In the genomic region with DNA sequence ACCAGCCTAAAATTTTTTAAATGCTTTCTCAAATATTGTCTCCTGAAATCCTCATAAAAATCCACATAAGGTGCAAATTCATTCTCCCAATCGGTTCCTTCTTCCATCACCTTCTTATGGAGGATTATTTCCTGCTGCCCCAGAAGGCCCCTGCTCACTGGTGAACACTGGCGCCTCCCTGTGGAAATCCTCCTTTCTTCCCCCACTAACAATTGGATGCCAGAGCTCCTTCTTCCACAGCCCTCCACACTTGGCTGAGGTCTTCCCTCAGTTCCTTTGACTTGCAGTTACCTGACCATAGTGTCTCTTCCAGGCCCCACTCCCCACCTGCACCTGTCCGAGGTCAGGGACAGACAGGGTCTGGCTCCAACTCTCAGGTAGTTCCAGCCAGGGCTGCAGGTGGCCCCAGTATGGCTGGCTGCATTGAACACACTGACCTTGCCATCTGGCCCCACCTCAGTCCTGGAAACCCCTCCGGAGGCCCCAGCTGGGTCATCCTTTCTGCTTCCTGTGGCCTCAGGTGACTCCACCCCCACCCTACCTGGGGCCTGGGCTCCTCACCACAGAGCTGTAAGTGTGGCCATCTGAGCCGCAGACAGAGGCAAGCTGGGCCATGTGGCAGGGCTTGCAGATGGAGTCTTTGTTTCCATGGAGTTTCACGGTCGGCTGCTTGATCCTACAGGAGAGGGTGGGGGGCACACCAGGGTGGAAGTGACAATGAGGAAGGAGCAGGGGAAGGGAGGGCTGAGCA, we compare ENCODE assay signal across 8 cellular contexts. TPM values are rescaled to one million over a fixed set of nuclear protein-coding genes. Genes with fewer than 3 reads are reported as not detected.
DNase-seq lines count a peak whose midpoint lies in the region; ATAC-seq and TF ChIP-seq lines count a peak whose summit lies in the region.

No MANE protein-coding gene starts in this region.

- peaks cover 96% of the 10 kb centered on the region for H3K36me3 Mint-ChIP-seq in activated T-helper 17 cell treated with anti-CD3 and anti-CD28 coated beads, Interleukin-2, amount 50 U/mL, for 72 hours (ENCODE audit: low read depth)
- peaks cover 10 to 92% (median 32%) of the 10 kb centered on the region in 3 donors for H3K36me3 Mint-ChIP-seq in naive thymus-derived CD8-positive, alpha-beta T cell

- no peaks in the 10 kb centered on the region for H3K9me3 Mint-ChIP-seq in activated T-helper 17 cell treated with anti-CD3 and anti-CD28 coated beads, Interleukin-2, amount 50 U/mL, for 72 hours
- no peaks in the 10 kb centered on the region for H3K9me3 Mint-ChIP-seq in naive thymus-derived CD8-positive, alpha-beta T cell

- DNase-seq in NCI-H1417 (lab: John Stamatoyannopoulos, UW) (peak in 2 of 3 experiments; percentile 46 to 70), NCI-H1417 treated with DMSO at 0.1 percent for 48 hours (lab: John Stamatoyannopoulos, UW) (no peak), HFF-Myc (ENCODE audit: extremely low read depth, low read depth) (no peak), kidney glomerular epithelial cell (lab: John Stamatoyannopoulos, UW) (no peak), glomerular visceral epithelial cell (ENCODE audit: extremely low spot score) (no peak)
- DNase-seq in naive thymus-derived CD8-positive, alpha-beta T cell: peak in 2 of 10 donors; percentile 9 to 41

- H3K27me3 Mint-ChIP-seq in activated T-helper 17 cell treated with anti-CD3 and anti-CD28 coated beads, Interleukin-2, amount 50 U/mL, for 72 hours: no peaks in the 10 kb centered on the region
- no peaks in the 10 kb centered on the region for H3K27me3 Mint-ChIP-seq in naive thymus-derived CD8-positive, alpha-beta T cell

- POLR2A ChIA-PET in naive thymus-derived CD8-positive, alpha-beta T cell (lab: Charles Lee): interaction anchor here (0.6 to 5.3 kb wide), 14 partner anchors 9 to 270 kb away, joined by 3 to 64 read pairs (median 3); a partner anchor contains a TSS

- peaks cover 17% of the 10 kb centered on the region for H3K4me1 Mint-ChIP-seq in activated T-helper 17 cell treated with anti-CD3 and anti-CD28 coated beads, Interleukin-2, amount 50 U/mL, for 72 hours
- H3K4me1 Mint-ChIP-seq in naive thymus-derived CD8-positive, alpha-beta T cell: peaks cover 34 to 72% (median 56%) of the 10 kb centered on the region in 4 donors

- no peak overlapping the region for H3K4me3 ChIP-seq in HFF-Myc (replicated peaks; ENCODE audit: low read depth, low read length)

- H3K4me3 Mint-ChIP-seq in activated T-helper 17 cell treated with anti-CD3 and anti-CD28 coated beads, Interleukin-2, amount 50 U/mL, for 72 hours: no peak overlapping the region
- peak overlapping the region in 3 of 10 donors; percentile 8 to 43 (median 14) for H3K4me3 Mint-ChIP-seq in naive thymus-derived CD8-positive, alpha-beta T cell

- peak; percentile 32 for TF ChIP-seq CTCF in HFF-Myc (IDR thresholded peaks at IDR 0.05; ENCODE audit: low read depth, low read length, missing control alignments)

- H3K27ac Mint-ChIP-seq in activated T-helper 17 cell treated with anti-CD3 and anti-CD28 coated beads, Interleukin-2, amount 50 U/mL, for 72 hours: peak overlapping the region; percentile 53
- H3K27ac Mint-ChIP-seq in naive thymus-derived CD8-positive, alpha-beta T cell: peak overlapping the region; percentile 83 to 97 (median 90)

- ATAC-seq in activated T-helper 17 cell treated with anti-CD3 and anti-CD28 coated beads, Interleukin-2, amount 50 U/mL, for 72 hours (replicated peaks): no peak
- no peak for ATAC-seq in naive thymus-derived CD8-positive, alpha-beta T cell
- no peak for ATAC-seq in HG02973 (IDR thresholded peaks at IDR 0.05; ENCODE audit: unreplicated experiment)

RNA-seq across cellular contexts. Expression of a gene that starts 18.4 kb away (rescaled TPM):
- 100 to 1,000 TPM; 161 to 191 TPM for total RNA-seq in activated T-helper 17 cell treated with anti-CD3 and anti-CD28 coated beads, Interleukin-2, amount 50 U/mL, for 72 hours
- 100 to 1,000 TPM; 566 to 578 TPM for total RNA-seq in naive thymus-derived CD8-positive, alpha-beta T cell
- polyA plus RNA-seq in naive thymus-derived CD8-positive, alpha-beta T cell: 100 to 1,000 TPM; 177 to 292 (median 235) TPM

Comparison
In these comparisons a context has a peak if more than half of its experiments do, and no peak if none do; other contexts are left out.
1. DNase-seq: peak in NCI-H1417 (2 of 3); none in NCI-H1417 treated with DMSO at 0.1 percent for 48 hours (single experiment), HFF-Myc (single experiment), kidney glomerular epithelial cell (single experiment) and glomerular visceral epithelial cell (single experiment).